11 cellular contexts compared by ENCODE assay signal in the genomic region with DNA sequence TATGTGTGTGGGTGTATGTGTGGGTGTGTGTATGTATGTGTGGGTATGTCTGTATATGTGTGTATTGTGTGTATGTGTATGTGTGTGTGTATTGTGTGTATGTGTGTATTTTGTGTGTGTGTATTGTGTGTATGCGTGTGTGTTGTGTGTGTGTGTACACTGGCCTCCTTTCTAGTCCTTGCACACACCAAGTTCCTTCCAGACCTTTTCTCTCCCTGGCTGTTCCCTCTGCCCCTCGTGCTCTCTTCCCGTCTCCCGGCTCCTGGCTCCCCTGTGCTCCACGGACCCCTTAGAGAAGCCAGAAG. TPM values are rescaled to one million over a fixed set of nuclear protein-coding genes. Genes with fewer than 3 reads are reported as not detected.
DNase-seq lines count a peak whose midpoint lies in the region; ATAC-seq, FAIRE-seq and TF ChIP-seq lines count a peak whose summit lies in the region.
"Had no signal": no experiment of that assay in that cellular context is flagged by ENCODE, and none has a peak within 500 bp of the region (broad histone marks: within the 10 kb centered on the region; RNA-seq: fewer than 3 reads in every experiment).

No MANE protein-coding gene starts in this region.

- H4K5ac ChIP-seq in mesendoderm (ENCODE audit: low read length): no peak overlapping the region

- no peaks in the 10 kb centered on the region for H3K9me3 ChIP-seq in left ventricle myocardium inferior (replicated peaks)
- no peaks in the 10 kb centered on the region for H3K9me3 ChIP-seq in right cardiac atrium (ENCODE audit: control insufficient read depth, low read length)
- no peaks in the 10 kb centered on the region for H3K9me3 ChIP-seq in ascending aorta
- H3K9me3 ChIP-seq in thoracic aorta: no peaks in the 10 kb centered on the region
- H3K9me3 ChIP-seq in thyroid gland: no peaks in the 10 kb centered on the region

- no peak for TF ChIP-seq POLR2A in thyroid gland (IDR thresholded peaks at IDR 0.05)

- peak overlapping the region; percentile 79 for H2AK5ac ChIP-seq in mesendoderm (ENCODE audit: low read length)

- ATAC-seq in right cardiac atrium: no peak
- ATAC-seq in thoracic aorta (ENCODE audit: insufficient number of reproducible peaks, low FRiP score, low read depth): no peak

- POLR2A ChIA-PET in RWPE1 (lab: Yijun Ruan, JAX; ENCODE audit: low non-redundant PET): no interaction called here

- H3K27ac ChIP-seq in left ventricle myocardium inferior (replicated peaks): no peak overlapping the region
- no peak overlapping the region for H3K27ac ChIP-seq in right cardiac atrium (ENCODE audit: low read length)
- no peak overlapping the region for H3K27ac ChIP-seq in ascending aorta
- H3K27ac ChIP-seq in mesendoderm (ENCODE audit: low read depth, low read length): no peak overlapping the region
- H3K27ac ChIP-seq in thoracic aorta: no peak overlapping the region
- H3K27ac ChIP-seq in thyroid gland: no peak overlapping the region
- H3K27ac ChIP-seq in RWPE1: no peak overlapping the region
- H3K27ac ChIP-seq: skin epidermis had no signal

- intact Hi-C loops in left ventricle myocardium inferior (cut with micrococcal nuclease) (no loop called here), right cardiac atrium (cut with DNase I) (no loop called here), ascending aorta (cut with DNase I) (no loop called here), thyroid gland (cut with DNase I) (no loop called here)

- H2BK5ac ChIP-seq in mesendoderm (ENCODE audit: low read length): peak overlapping the region; percentile 13

- peak overlapping the region; percentile 17 for H3K4me2 ChIP-seq in mesendoderm (ENCODE audit: low read length)

- CTCF ChIA-PET in RWPE1 (lab: Yijun Ruan, JAX): no interaction called here

- peak overlapping the region; percentile 27 for H3K9ac ChIP-seq in mesendoderm (ENCODE audit: low read length)

- H3K4ac ChIP-seq in mesendoderm (ENCODE audit: low read depth, low read length): no peak overlapping the region

- no peak for FAIRE-seq in RCC 7860 (lab: Jason Lieb, UNC)
- FAIRE-seq: keratinocyte had no signal

- no peaks in the 10 kb centered on the region for H3K79me2 ChIP-seq in mesendoderm (ENCODE audit: control insufficient read depth, insufficient read depth, low read length)

- peaks cover 98% of the 10 kb centered on the region for H3K27me3 ChIP-seq in left ventricle myocardium inferior (ENCODE audit: low read depth)
- no peaks in the 10 kb centered on the region for H3K27me3 ChIP-seq in right cardiac atrium (ENCODE audit: control insufficient read depth, insufficient read depth)
- peaks cover 8% of the 10 kb centered on the region for H3K27me3 ChIP-seq in ascending aorta
- H3K27me3 ChIP-seq in mesendoderm (ENCODE audit: insufficient read depth, low read length, poor library complexity): no peaks in the 10 kb centered on the region
- no peaks in the 10 kb centered on the region for H3K27me3 ChIP-seq in thoracic aorta (replicated peaks; ENCODE audit: insufficient read depth)
- H3K27me3 ChIP-seq in thyroid gland: peaks cover 5% of the 10 kb centered on the region

- no peak overlapping the region for H2BK15ac ChIP-seq in mesendoderm (replicated peaks; ENCODE audit: low read depth)

- 30% methylated on average over 5 of the region's 5 CpGs for WGBS in right cardiac atrium
- WGBS in mesendoderm (ENCODE audit: extremely low coverage, insufficient coverage, low lambda C conversion rate): 80% methylated on average over 1 of the region's 5 CpGs
- WGBS in thyroid gland, 2 donors: 30 to 32% methylated on average over 5 of the region's 5 CpGs

- DNase-seq in left ventricle myocardium inferior (no peak), right cardiac atrium (no peak), ascending aorta (ENCODE audit: low spot score in 2 of 2) (no peak), mesendoderm (no peak), thoracic aorta (ENCODE audit: low spot score) (no peak), thyroid gland (no peak), RWPE1 (ENCODE audit: low spot score) (no peak), RCC 7860 (ENCODE audit: low spot score) (no peak)
- DNase-seq: activated naive CD4-positive, alpha-beta T cell treated with anti-CD3 and anti-CD28 coated beads, Interleukin-2, amount 50 U/mL, for 16 hours had no signal

- no peak overlapping the region for H2BK120ac ChIP-seq in mesendoderm (ENCODE audit: low read depth, low read length)

- no peak overlapping the region for H3K23ac ChIP-seq in mesendoderm (ENCODE audit: low read length)

- H3K18ac ChIP-seq in mesendoderm (ENCODE audit: low read length): no peak overlapping the region

- peaks cover 19% of the 10 kb centered on the region for H3K4me1 ChIP-seq in left ventricle myocardium inferior
- H3K4me1 ChIP-seq in right cardiac atrium (ENCODE audit: control insufficient read depth, insufficient read depth, low read length): peaks cover 10% of the 10 kb centered on the region
- H3K4me1 ChIP-seq in ascending aorta: peaks cover 0 to 4% of the 10 kb centered on the region in 2 donors
- H3K4me1 ChIP-seq in mesendoderm (ENCODE audit: control insufficient read depth, low read depth, low read length): peaks cover 6% of the 10 kb centered on the region
- H3K4me1 ChIP-seq in thoracic aorta (ENCODE audit: control insufficient read depth in 1 of 2, low read depth in 2 of 2): peaks cover 6 to 14% of the 10 kb centered on the region in 2 donors
- peaks cover 3 to 14% of the 10 kb centered on the region in 2 donors for H3K4me1 ChIP-seq in thyroid gland

- no peaks in the 10 kb centered on the region for H3K36me3 ChIP-seq in left ventricle myocardium inferior
- H3K36me3 ChIP-seq in ascending aorta: no peaks in the 10 kb centered on the region
- H3K36me3 ChIP-seq in mesendoderm (ENCODE audit: control insufficient read depth, insufficient read depth, low read length): no peaks in the 10 kb centered on the region
- no peaks in the 10 kb centered on the region for H3K36me3 ChIP-seq in thoracic aorta
- H3K36me3 ChIP-seq in thyroid gland: no peaks in the 10 kb centered on the region

- TF ChIP-seq CTCF in left ventricle myocardium inferior (IDR thresholded peaks at IDR 0.05; ENCODE audit: borderline replicate concordance) (no peak), ascending aorta (IDR thresholded peaks at IDR 0.05) (no peak), thoracic aorta (IDR thresholded peaks at IDR 0.05) (no peak), thyroid gland (IDR thresholded peaks at IDR 0.05) (no peak), RWPE1 (conservative IDR thresholded peaks at IDR 0.05; ENCODE audit: low read depth) (no peak)

- H3K79me1 ChIP-seq in mesendoderm (ENCODE audit: low read length): no peaks in the 10 kb centered on the region

- no peak overlapping the region for H4K8ac ChIP-seq in mesendoderm (ENCODE audit: low read depth, low read length)

- H3K4me3 ChIP-seq in left ventricle myocardium inferior (peak overlapping the region; percentile 41), right cardiac atrium (ENCODE audit: low read length) (no peak overlapping the region), ascending aorta (peak overlapping the region; percentile 8 to 35), mesendoderm (ENCODE audit: low read length) (no peak overlapping the region), thoracic aorta (peak overlapping the region; percentile 62), thyroid gland (replicated peaks in 1 of 3) (no peak overlapping the region)
- H3K4me3 ChIP-seq: skin epidermis had no signal

- H3K56ac ChIP-seq in mesendoderm (ENCODE audit: low read length): peak overlapping the region; percentile 77

RNA-seq across cellular contexts. Expression of a gene that starts 11.4 kb away (rescaled TPM):
- total RNA-seq in left ventricle myocardium inferior (50.3 TPM), right cardiac atrium (100 to 1,000 TPM; 120 to 164 (median 143) TPM), ascending aorta (1.1 TPM), thoracic aorta (1 to 10 TPM in 1 of 2 donors, under 1 TPM in 1; 0.68 to 5.4 TPM), thyroid gland (1 to 10 TPM in 3 of 4 donors, under 1 TPM in 1; 0.54 to 4.0 (median 1.9) TPM)
- 122 TPM for polyA plus RNA-seq in right cardiac atrium
- polyA plus RNA-seq in mesendoderm (2013, experiment 1 of 2): 0.10 TPM
- 0.31 TPM for polyA plus RNA-seq in mesendoderm (2013, experiment 2 of 2)

Comparison
In these comparisons a context has a peak if more than half of its experiments do, and no peak if none do; other contexts are left out.
1. H3K4me3 ChIP-seq: peak in left ventricle myocardium inferior (single experiment), ascending aorta (2 of 2) and thoracic aorta (single experiment); none in right cardiac atrium (single experiment), mesendoderm (single experiment) and thyroid gland (0 of 3).